22 cellular contexts compared by ENCODE assay signal in genomic region chr22:45763236-45763624, GRCh38.
DNase-seq lines count a peak whose midpoint lies in the region; ATAC-seq and TF ChIP-seq lines count a peak whose summit lies in the region.
"Had no signal": no experiment of that assay in that cellular context is flagged by ENCODE, and none has a peak within 500 bp of the region (broad histone marks: within the 10 kb centered on the region; RNA-seq: fewer than 3 reads in every experiment).

No MANE protein-coding gene starts in this region.

- no peak overlapping the region for H3K4me2 ChIP-seq in mesendoderm (ENCODE audit: low read length)
- H3K4me2 ChIP-seq: BLaER1 treated with 17β-estradiol and CSF1 and Interleukin-3, amounts not matched to agents 10 nM and 100 nM had no signal

- no peak overlapping the region for H3K18ac ChIP-seq in mesendoderm (ENCODE audit: low read length)

- no peak overlapping the region for H4K8ac ChIP-seq in mesendoderm (ENCODE audit: low read depth, low read length)

- H2BK5ac ChIP-seq in mesendoderm (ENCODE audit: low read length) = no peak overlapping the region

- no peak for TF ChIP-seq CTCF in brain (conservative IDR thresholded peaks at IDR 0.05)
- TF ChIP-seq CTCF in testis (IDR thresholded peaks at IDR 0.05) = no peak
- no peak for TF ChIP-seq CTCF in colonic mucosa (IDR thresholded peaks at IDR 0.05)

- WGBS in right cardiac atrium = 82% methylated on average over 10 of the region's 10 CpGs
- WGBS in mesendoderm (ENCODE audit: extremely low coverage, insufficient coverage, low lambda C conversion rate) = no CpG with 5 or more reads among the region's 10 CpGs
- WGBS in testis, 2 donors = 59 to 65% methylated on average over 10 of the region's 10 CpGs

- no peak overlapping the region for H3K4me3 ChIP-seq in right cardiac atrium (ENCODE audit: low read length)
- H3K4me3 ChIP-seq in mesendoderm (ENCODE audit: low read length) = no peak overlapping the region
- H3K4me3 ChIP-seq in testis = no peak overlapping the region
- H3K4me3 ChIP-seq in colonic mucosa = no peak overlapping the region
- H3K4me3 ChIP-seq: BLaER1 treated with 17β-estradiol and CSF1 and Interleukin-3, amounts not matched to agents 10 nM and 100 nM; dorsolateral prefrontal cortex; HAP-1; hepatocyte had no signal

- no peaks in the 10 kb centered on the region for H3K27me3 Mint-ChIP-seq in brain
- H3K27me3 Mint-ChIP-seq in activated CD4-positive, alpha-beta T cell treated with anti-CD3 and anti-CD28 coated beads for 36 hours = no peaks in the 10 kb centered on the region

- intact Hi-C loops in Right ventricle myocardium inferior (cut with DNase I) (no loop called here), right cardiac atrium (cut with DNase I) (no loop called here), testis (cut with DNase I; ENCODE audit: low total_unique reads) (no loop called here), colonic mucosa (cut with DNase I) (no loop called here)
- intact Hi-C loops in activated CD4-positive, alpha-beta T cell treated with anti-CD3 and anti-CD28 coated beads for 36 hours (cut with DNase I, micrococcal nuclease) = no loop called here

- H4K5ac ChIP-seq in mesendoderm (ENCODE audit: low read length) = no peak overlapping the region

- POLR2A ChIA-PET in activated CD4-positive, alpha-beta T cell treated with anti-CD3 and anti-CD28 coated beads for 36 hours (lab: Charles Lee) = no interaction called here

- no peak overlapping the region for H2BK15ac ChIP-seq in mesendoderm (replicated peaks; ENCODE audit: low read depth)

- H3K79me2 ChIP-seq in mesendoderm (ENCODE audit: control insufficient read depth, insufficient read depth, low read length) = no peaks in the 10 kb centered on the region

- no peak for DNase-seq in Right ventricle myocardium inferior (ENCODE audit: missing footprints)
- no peak for DNase-seq in right cardiac atrium
- peak; percentile 22 for DNase-seq in mesendoderm
- peak; percentile 59 for DNase-seq in testis
- no peak for DNase-seq in activated CD4-positive, alpha-beta T cell treated with anti-CD3 and anti-CD28 coated beads for 36 hours
- no peak for DNase-seq in colonic mucosa
- DNase-seq: activated CD4-positive, alpha-beta T cell treated with anti-CD3 and anti-CD28 coated beads, Interleukin-2, amount 50 U/mL, for 4 hours; activated CD8-positive, alpha-beta memory T cell treated with anti-CD3 and anti-CD28 coated beads, Interleukin-2, amount 50 U/mL, for 48 hours; activated gamma-delta T cell treated with Interleukin-2 at 50 U/mL for 16 hours; amygdala; central memory CD4-positive, alpha-beta T cell; dorsolateral prefrontal cortex; NCI-H1436 treated with DMSO at 0.1 percent for 48 hours; NCI-H524 treated with DMSO at 0.1 percent for 48 hours; stimulated activated CD4-positive, alpha-beta T cell treated with anti-CD3 and anti-CD28 coated beads, Interleukin-15, amount 100 ng/mL, for 24 hours; substantia nigra had no signal

- H3K27ac ChIP-seq in right cardiac atrium (ENCODE audit: low read length) (no peak overlapping the region), mesendoderm (ENCODE audit: low read depth, low read length) (no peak overlapping the region), testis (no peak overlapping the region), colonic mucosa (no peak overlapping the region)
- H3K27ac ChIP-seq: BLaER1 treated with 17β-estradiol and CSF1 and Interleukin-3, amounts not matched to agents 10 nM and 100 nM; epithelial cell of prostate; hepatocyte had no signal

- peaks cover 34% of the 10 kb centered on the region for H3K4me1 Mint-ChIP-seq in brain
- peaks cover 6% of the 10 kb centered on the region for H3K4me1 Mint-ChIP-seq in activated CD4-positive, alpha-beta T cell treated with anti-CD3 and anti-CD28 coated beads for 36 hours

- H2AK5ac ChIP-seq in mesendoderm (ENCODE audit: low read length) = no peak overlapping the region

- H3K4me1 ChIP-seq in right cardiac atrium (ENCODE audit: control insufficient read depth, insufficient read depth, low read length) (no peaks in the 10 kb centered on the region), mesendoderm (ENCODE audit: control insufficient read depth, low read depth, low read length) (peaks cover 9% of the 10 kb centered on the region), testis (peaks cover 9% of the 10 kb centered on the region), colonic mucosa (no peaks in the 10 kb centered on the region)
- H3K4me1 ChIP-seq: BLaER1 treated with 17β-estradiol and CSF1 and Interleukin-3, amounts not matched to agents 10 nM and 100 nM had no signal

- peak overlapping the region; percentile 1 for H3K23ac ChIP-seq in mesendoderm (ENCODE audit: low read length)

- H3K56ac ChIP-seq in mesendoderm (ENCODE audit: low read length) = peak overlapping the region; percentile 6

- peak overlapping the region in 3 of 5 experiments; percentile 61 to 70 (median 67) for H3K27ac Mint-ChIP-seq in brain
- H3K27ac Mint-ChIP-seq in activated CD4-positive, alpha-beta T cell treated with anti-CD3 and anti-CD28 coated beads for 36 hours = no peak overlapping the region

- H3K9me3 Mint-ChIP-seq in brain = no peaks in the 10 kb centered on the region
- H3K9me3 Mint-ChIP-seq in activated CD4-positive, alpha-beta T cell treated with anti-CD3 and anti-CD28 coated beads for 36 hours (ENCODE audit: low read depth) = no peaks in the 10 kb centered on the region

- H3K4me3 Mint-ChIP-seq in brain = no peak overlapping the region
- H3K4me3 Mint-ChIP-seq in activated CD4-positive, alpha-beta T cell treated with anti-CD3 and anti-CD28 coated beads for 36 hours = no peak overlapping the region

- TF ChIP-seq POLR2A in testis (IDR thresholded peaks at IDR 0.05) = no peak

- CTCF ChIA-PET in activated CD4-positive, alpha-beta T cell treated with anti-CD3 and anti-CD28 coated beads for 36 hours (lab: Charles Lee) = no interaction called here

- no peaks in the 10 kb centered on the region for H3K27me3 ChIP-seq in right cardiac atrium (ENCODE audit: control insufficient read depth, insufficient read depth)
- no peaks in the 10 kb centered on the region for H3K27me3 ChIP-seq in mesendoderm (ENCODE audit: insufficient read depth, low read length, poor library complexity)
- H3K27me3 ChIP-seq in testis = no peaks in the 10 kb centered on the region
- no peaks in the 10 kb centered on the region for H3K27me3 ChIP-seq in colonic mucosa
- H3K27me3 ChIP-seq: BLaER1 treated with 17β-estradiol and CSF1 and Interleukin-3, amounts not matched to agents 10 nM and 100 nM; dorsolateral prefrontal cortex; hepatocyte had no signal

- ATAC-seq in Right ventricle myocardium inferior (peak; percentile 28), right cardiac atrium (no peak), SK-N-SH treated with all-trans-retinoic acid at 6 μM for 48 hours (no peak)
- ATAC-seq in activated CD4-positive, alpha-beta T cell treated with anti-CD3 and anti-CD28 coated beads for 36 hours = no peak

- no peaks in the 10 kb centered on the region for H3K36me3 ChIP-seq in mesendoderm (ENCODE audit: control insufficient read depth, insufficient read depth, low read length)
- H3K36me3 ChIP-seq in testis (ENCODE audit: low read depth, missing control alignments) = no peaks in the 10 kb centered on the region
- H3K36me3 ChIP-seq in colonic mucosa = no peaks in the 10 kb centered on the region
- H3K36me3 ChIP-seq: HAP-1 had no signal

- peaks cover 64% of the 10 kb centered on the region for H3K36me3 Mint-ChIP-seq in brain
- peaks cover 8% of the 10 kb centered on the region for H3K36me3 Mint-ChIP-seq in activated CD4-positive, alpha-beta T cell treated with anti-CD3 and anti-CD28 coated beads for 36 hours (ENCODE audit: low read depth)

- H3K9me3 ChIP-seq in right cardiac atrium (ENCODE audit: control insufficient read depth, low read length) (no peaks in the 10 kb centered on the region), testis (no peaks in the 10 kb centered on the region), colonic mucosa (no peaks in the 10 kb centered on the region)
- H3K9me3 ChIP-seq: BLaER1 treated with 17β-estradiol and CSF1 and Interleukin-3, amounts not matched to agents 10 nM and 100 nM; HAP-1 had no signal

- no peak overlapping the region for H2BK120ac ChIP-seq in mesendoderm (ENCODE audit: low read depth, low read length)

- H3K79me1 ChIP-seq in mesendoderm (ENCODE audit: low read length) = peaks cover 5% of the 10 kb centered on the region

- H3K4ac ChIP-seq in mesendoderm (ENCODE audit: low read depth, low read length) = no peak overlapping the region

- no peak overlapping the region for H3K9ac ChIP-seq in mesendoderm (ENCODE audit: low read length)
- no peak overlapping the region for H3K9ac ChIP-seq in colonic mucosa (ENCODE audit: low read depth in 2 of 2, low read length in 2 of 2)
- H3K9ac ChIP-seq: BLaER1 treated with 17β-estradiol and CSF1 and Interleukin-3, amounts not matched to agents 10 nM and 100 nM had no signal

TF ChIP-seq in SK-N-SH treated with all-trans-retinoic acid at 6 μM for 48 hours, 23 proteins besides CTCF, POLR2A, EP300 and RAD21:
- TF ChIP-seq ZNF565 (CRISPR knock-in tag; conservative IDR thresholded peaks at IDR 0.05; ENCODE audit: low read depth) (no peak), ESRRG (CRISPR knock-in tag; IDR thresholded peaks at IDR 0.05) (no peak)

Comparison
In these comparisons a context has a peak if more than half of its experiments do, and no peak if none do; other contexts are left out.
1. DNase-seq: peak in mesendoderm (single experiment) and testis (single experiment); none in Right ventricle myocardium inferior (single experiment), right cardiac atrium (0 of 3), activated CD4-positive, alpha-beta T cell treated with anti-CD3 and anti-CD28 coated beads for 36 hours (single experiment) and colonic mucosa (single experiment).